In the genomic region with DNA sequence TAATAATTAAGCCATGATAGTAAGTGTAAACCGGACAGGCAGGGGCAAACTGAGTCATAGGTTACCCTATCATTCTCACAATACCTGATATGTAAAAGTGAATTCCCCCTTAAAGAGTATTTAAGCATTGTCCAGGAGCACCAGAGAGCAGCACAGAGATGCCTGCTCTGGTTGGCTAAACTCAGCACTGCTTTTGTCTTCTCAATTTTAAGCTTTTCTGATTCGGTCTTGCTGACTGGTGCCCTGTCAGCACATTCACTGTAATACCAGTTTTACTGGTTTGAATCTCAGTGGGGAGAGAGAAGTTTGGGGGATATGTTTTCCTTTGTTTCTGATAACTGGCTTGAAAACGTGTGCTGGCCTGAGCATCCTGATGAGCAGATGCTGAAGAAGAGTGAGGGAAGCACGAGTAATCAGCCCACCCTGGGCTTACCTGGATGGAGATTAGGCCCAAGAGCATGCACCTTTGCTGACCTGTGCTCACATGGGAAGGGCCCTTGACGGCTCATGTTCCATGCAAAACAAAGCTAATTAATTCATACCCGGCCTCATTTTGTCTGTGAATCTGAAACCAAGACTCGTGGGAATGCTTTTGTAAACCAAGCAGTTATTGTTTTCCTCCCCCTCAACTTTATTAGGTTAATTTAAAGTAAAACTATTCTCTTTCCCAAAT, we compare ENCODE assay signal across 30 cellular contexts.
A peak's percentile ranks its signal among the peaks of the same experiment; 100 is the strongest.
DNase-seq lines count a peak whose midpoint lies in the region; ATAC-seq, FAIRE-seq and TF ChIP-seq lines count a peak whose summit lies in the region.
"Had no signal": no experiment of that assay in that cellular context is flagged by ENCODE, and none has a peak within 500 bp of the region (broad histone marks: within the 10 kb centered on the region; RNA-seq: fewer than 3 reads in every experiment).

No MANE protein-coding gene starts in this region.

- no peaks in the 10 kb centered on the region for H3K9me3 Mint-ChIP-seq in mesothelial cell of epicardium
- H3K9me3 Mint-ChIP-seq: brain; CD8-positive, alpha-beta T cell; stimulated activated naive B cell treated with anti-CD40 and anti-IgM and Interleukin-4, amounts not matched to agents 10 μg/mL and 1 μg/mL and 100 μg/mL, for 72 hours had no signal

- no peak for TF ChIP-seq CTCF in MM.1S (IDR thresholded peaks at IDR 0.05; ENCODE audit: low read length)
- no peak for TF ChIP-seq CTCF in GM12878 (IDR thresholded peaks at IDR 0.05 in 2 of 3, conservative IDR thresholded peaks at IDR 0.05 in 1 of 3; ENCODE audit: control insufficient read depth in 2 of 3, extremely low read depth in 1 of 3, insufficient read depth in 1 of 3, low read depth in 3 of 3, low read length in 3 of 3)
- no peak for TF ChIP-seq CTCF in parathyroid adenoma (IDR thresholded peaks at IDR 0.05)
- TF ChIP-seq CTCF in body of pancreas (IDR thresholded peaks at IDR 0.05), result no peak
- TF ChIP-seq CTCF in mesothelial cell of epicardium (IDR thresholded peaks at IDR 0.05; ENCODE audit: unreplicated experiment), result no peak

- FAIRE-seq in GM12878 (lab: Jason Lieb, UNC), result no peak
- FAIRE-seq: HTR-8/SVneo, keratinocyte had no signal

- no peaks in the 10 kb centered on the region for H3K27me3 ChIP-seq in MM.1S (replicated peaks; ENCODE audit: insufficient read depth, low read length)
- H3K27me3 ChIP-seq in GM12878 (replicated peaks in 1 of 2; ENCODE audit: control insufficient read depth in 2 of 2, insufficient read depth in 2 of 2, low read length in 1 of 2), result no peaks in the 10 kb centered on the region
- no peaks in the 10 kb centered on the region for H3K27me3 ChIP-seq in parathyroid adenoma (ENCODE audit: control insufficient read depth, insufficient read depth, low read length)
- H3K27me3 ChIP-seq in body of pancreas, result no peaks in the 10 kb centered on the region
- H3K27me3 ChIP-seq: esophagus squamous epithelium, vagina had no signal

- H3F3A ChIP-seq in MM.1S (ENCODE audit: insufficient read depth, low read length), result peaks cover 22% of the 10 kb centered on the region

- BruUV-seq in GM12878 (replicated peaks; lab: Mats Ljungman, UMichigan), result TSS peak; percentile 97

- no peaks in the 10 kb centered on the region for H3K9me3 ChIP-seq in MM.1S (replicated peaks; ENCODE audit: insufficient read depth, low read length)
- no peaks in the 10 kb centered on the region for H3K9me3 ChIP-seq in GM12878 (replicated peaks; ENCODE audit: control insufficient read depth, insufficient read depth, low read length)
- H3K9me3 ChIP-seq in parathyroid adenoma (ENCODE audit: control insufficient read depth, low read length), result no peaks in the 10 kb centered on the region
- no peaks in the 10 kb centered on the region for H3K9me3 ChIP-seq in body of pancreas
- H3K9me3 ChIP-seq: esophagus squamous epithelium, gastroesophageal sphincter, HAP-1, neutrophil, vagina had no signal

- H3K27ac Mint-ChIP-seq in mesothelial cell of epicardium, result no peak overlapping the region
- H3K27ac Mint-ChIP-seq: activated CD8-positive, alpha-beta T cell treated with anti-CD3 and anti-CD28 coated beads, Interleukin-2, amount 10 ng/mL, durations not matched to agents 7 days and 5 days; brain; CD8-positive, alpha-beta T cell; stimulated activated naive B cell treated with anti-CD40 and anti-IgM and Interleukin-4, amounts not matched to agents 10 μg/mL and 1 μg/mL and 100 μg/mL, for 72 hours had no signal

- H3K4me2 ChIP-seq in MM.1S (ENCODE audit: low read depth, low read length) (no peak overlapping the region), GM12878 (ENCODE audit: control insufficient read depth, insufficient read depth) (peak overlapping the region; percentile 28), parathyroid adenoma (ENCODE audit: low read length) (no peak overlapping the region)
- H3K4me2 ChIP-seq: smooth muscle cell had no signal

- H3K79me2 ChIP-seq in MM.1S (ENCODE audit: low read length) (no peaks in the 10 kb centered on the region), GM12878 (ENCODE audit: control insufficient read depth, insufficient read depth, low read length) (no peaks in the 10 kb centered on the region), parathyroid adenoma (no peaks in the 10 kb centered on the region)

- peaks cover 46% of the 10 kb centered on the region for H3K4me1 ChIP-seq in MM.1S (ENCODE audit: low read length)
- H3K4me1 ChIP-seq in GM12878 (ENCODE audit: control insufficient read depth, insufficient read depth, low read length), result peaks cover 36% of the 10 kb centered on the region
- H3K4me1 ChIP-seq in parathyroid adenoma, result peaks cover 18% of the 10 kb centered on the region
- H3K4me1 ChIP-seq in body of pancreas, result no peaks in the 10 kb centered on the region
- H3K4me1 ChIP-seq: gastroesophageal sphincter, HAP-1, vagina had no signal

- H4K20me1 ChIP-seq in MM.1S (ENCODE audit: insufficient read depth, low read length) (no peaks in the 10 kb centered on the region), GM12878 (ENCODE audit: control insufficient read depth, insufficient read depth) (no peaks in the 10 kb centered on the region)

- 43% methylated on average over 7 of the region's 7 CpGs for WGBS in GM12878 (ENCODE audit: insufficient coverage, insufficient replicate concordance, low lambda C conversion rate, missing lambda C conversion rate)
- 22 to 30% methylated on average over 7 of the region's 7 CpGs for WGBS in body of pancreas, 2 donors

- peaks cover 4% of the 10 kb centered on the region for H3K4me1 Mint-ChIP-seq in mesothelial cell of epicardium

- RAD21 ChIA-PET in GM12878 (lab: Charles Lee; ENCODE audit: unreplicated experiment), result interaction anchor here (0.8 to 2.2 kb wide), 6 partner anchors 20 to 685 kb away, joined by 3 to 9 read pairs (median 5); no protein-coding TSS in a partner anchor

- DNase-seq in MM.1S (peak; percentile 27), GM12878 (ENCODE audit: low read depth, low spot score) (no peak), NCI-H1930 (lab: John Stamatoyannopoulos, UW) (no peak), body of pancreas (no peak), mesothelial cell of epicardium (ENCODE audit: low spot score in 2 of 2, unreplicated experiment in 2 of 2) (no peak)
- DNase-seq: activated CD8-positive, alpha-beta T cell treated with anti-CD3 and anti-CD28 coated beads, Interleukin-2, amount 10 ng/mL, durations not matched to agents 7 days and 5 days; activated gamma-delta T cell treated with Interleukin-2 at 50 U/mL for 16 hours; activated T-cell treated with anti-CD3 and anti-CD28 coated beads, Interleukin-2, amount 50 U/mL, for 1 hour; CD8-positive, alpha-beta T cell; DMS79; effector memory CD4-positive, alpha-beta T cell; esophagus squamous epithelium; hypothalamus; Karpas-422; NCI-H2029; stimulated activated CD4-positive, alpha-beta T cell treated with anti-CD3 and anti-CD28 coated beads, Interleukin-2, amount 100 ng/mL, for 48 hours; stimulated activated naive B cell treated with anti-CD40 and anti-IgM and Interleukin-4, amounts not matched to agents 10 μg/mL and 1 μg/mL and 100 μg/mL, for 72 hours had no signal

- ATAC-seq in GM18861 (IDR thresholded peaks at IDR 0.05; ENCODE audit: unreplicated experiment) (peak; percentile 34), GM12878 (peak; percentile 69), body of pancreas (no peak)
- ATAC-seq: activated CD4-positive, CD25-positive, alpha-beta regulatory T cell treated with anti-CD3 and anti-CD28 coated beads, Interleukin-2, amount 50 U/mL, for 24 hours; activated CD8-positive, alpha-beta T cell treated with anti-CD3 and anti-CD28 coated beads, Interleukin-2, amount 10 ng/mL, durations not matched to agents 7 days and 5 days; CD8-positive, alpha-beta T cell; gastroesophageal sphincter; Right ventricle myocardium inferior; stimulated activated naive B cell treated with anti-CD40 and anti-IgM and Interleukin-4, amounts not matched to agents 10 μg/mL and 1 μg/mL and 100 μg/mL, for 72 hours had no signal

- no peaks in the 10 kb centered on the region for H3K36me3 Mint-ChIP-seq in mesothelial cell of epicardium
- H3K36me3 Mint-ChIP-seq: brain; CD8-positive, alpha-beta T cell; stimulated activated naive B cell treated with anti-CD40 and anti-IgM and Interleukin-4, amounts not matched to agents 10 μg/mL and 1 μg/mL and 100 μg/mL, for 72 hours had no signal

- CTCF ChIA-PET in GM12878 (lab: Yijun Ruan, JAX), result interaction anchor here (0.6 to 3.1 kb wide), 10 partner anchors 12 to 637 kb away, joined by 3 to 14 read pairs (median 3); no protein-coding TSS in a partner anchor

- H3K36me3 ChIP-seq in MM.1S (replicated peaks; ENCODE audit: insufficient read depth, low read length), result no peaks in the 10 kb centered on the region
- H3K36me3 ChIP-seq in GM12878 (ENCODE audit: control insufficient read depth in 2 of 2, insufficient read depth in 2 of 2, low read length in 1 of 2), result no peaks in the 10 kb centered on the region
- H3K36me3 ChIP-seq in parathyroid adenoma (ENCODE audit: control insufficient read depth, insufficient read depth, low read length), result no peaks in the 10 kb centered on the region
- H3K36me3 ChIP-seq in body of pancreas (replicated peaks in 1 of 2; ENCODE audit: insufficient read depth in 1 of 2, low read depth in 2 of 2), result no peaks in the 10 kb centered on the region
- H3K36me3 ChIP-seq: esophagus squamous epithelium, gastroesophageal sphincter, HAP-1, neutrophil, vagina had no signal

- TF ChIP-seq POLR2A in GM12878 (IDR thresholded peaks at IDR 0.05; ENCODE audit: low read depth, low read length) (no peak), body of pancreas (IDR thresholded peaks at IDR 0.05) (no peak)

- H3K27ac ChIP-seq in MM.1S (ENCODE audit: low read length) (no peak overlapping the region), GM12878 (ENCODE audit: control insufficient read depth, insufficient read depth) (no peak overlapping the region), parathyroid adenoma (peak overlapping the region; percentile 48), body of pancreas (no peak overlapping the region)
- H3K27ac ChIP-seq: esophagus squamous epithelium, gastroesophageal sphincter, neutrophil, vagina had no signal

- TF ChIP-seq EP300 in GM12878 (IDR thresholded peaks at IDR 0.05; ENCODE audit: borderline replicate concordance in 1 of 2, control insufficient read depth in 1 of 2, low read depth in 2 of 2, low read length in 2 of 2), result 0 out of 4 replicates have a peak, but pooled peaks of 1 of the 2 experiments have one; percentile 0

- in situ Hi-C loops in GM12878 (cut with MboI), result no loop called here

- H3K9ac ChIP-seq in MM.1S (ENCODE audit: low read length), result no peak overlapping the region
- H3K9ac ChIP-seq in GM12878 (ENCODE audit: control insufficient read depth, insufficient read depth, low read length), result no peak overlapping the region
- no peak overlapping the region for H3K9ac ChIP-seq in parathyroid adenoma

- H3K4me3 ChIP-seq in MM.1S (ENCODE audit: low read length) (no peak overlapping the region), GM12878 (no peak overlapping the region), parathyroid adenoma (ENCODE audit: low read depth, low read length) (no peak overlapping the region), body of pancreas (no peak overlapping the region)
- H3K4me3 ChIP-seq: esophagus squamous epithelium, gastroesophageal sphincter, HAP-1, lung, smooth muscle cell, vagina had no signal

- H3K27me3 Mint-ChIP-seq in mesothelial cell of epicardium (ENCODE audit: low read depth), result no peaks in the 10 kb centered on the region
- H3K27me3 Mint-ChIP-seq: brain had no signal

- H3K4me3 Mint-ChIP-seq in mesothelial cell of epicardium, result no peak overlapping the region
- H3K4me3 Mint-ChIP-seq: activated CD8-positive, alpha-beta T cell treated with anti-CD3 and anti-CD28 coated beads, Interleukin-2, amount 10 ng/mL, durations not matched to agents 7 days and 5 days; brain; CD8-positive, alpha-beta T cell; stimulated activated naive B cell treated with anti-CD40 and anti-IgM and Interleukin-4, amounts not matched to agents 10 μg/mL and 1 μg/mL and 100 μg/mL, for 72 hours had no signal

- H3K9me2 ChIP-seq in MM.1S (replicated peaks; ENCODE audit: insufficient read depth, low read length), result no peaks in the 10 kb centered on the region

- TF ChIP-seq RAD21 in GM12878 (IDR thresholded peaks at IDR 0.05; ENCODE audit: insufficient read depth, low read depth, low read length), result no peak

- H2AFZ ChIP-seq in MM.1S (ENCODE audit: low read length), result no peak overlapping the region
- peak overlapping the region; percentile 25 for H2AFZ ChIP-seq in GM12878 (ENCODE audit: control insufficient read depth, low read depth, low read length)
- peak overlapping the region; percentile 61 for H2AFZ ChIP-seq in parathyroid adenoma

- POLR2A ChIA-PET in GM12878 (lab: Charles Lee), result interaction anchor here (1.9 kb wide), 1 partner anchor 157 kb away, joined by 5 read pairs; no protein-coding TSS in a partner anchor

- SMC1A ChIA-PET in GM12878 (lab: Charles Lee; ENCODE audit: uncharacterized antibody, unreplicated experiment), result interaction anchor here (0.7 to 3.1 kb wide), 14 partner anchors 8 to 161 kb away, joined by 3 to 14 read pairs (median 4); no protein-coding TSS in a partner anchor

- intact Hi-C loops in GM12878 (cut with micrococcal nuclease; ENCODE audit: unreplicated experiment), result loop anchor here (5.0 to 10.0 kb wide), 3 partner anchors 86 to 676 kb away; no protein-coding TSS in a partner anchor
- intact Hi-C loops in body of pancreas (cut with DNase I), result no loop called here
